ENCODE assay signal across 8 cellular contexts in the genomic region with DNA sequence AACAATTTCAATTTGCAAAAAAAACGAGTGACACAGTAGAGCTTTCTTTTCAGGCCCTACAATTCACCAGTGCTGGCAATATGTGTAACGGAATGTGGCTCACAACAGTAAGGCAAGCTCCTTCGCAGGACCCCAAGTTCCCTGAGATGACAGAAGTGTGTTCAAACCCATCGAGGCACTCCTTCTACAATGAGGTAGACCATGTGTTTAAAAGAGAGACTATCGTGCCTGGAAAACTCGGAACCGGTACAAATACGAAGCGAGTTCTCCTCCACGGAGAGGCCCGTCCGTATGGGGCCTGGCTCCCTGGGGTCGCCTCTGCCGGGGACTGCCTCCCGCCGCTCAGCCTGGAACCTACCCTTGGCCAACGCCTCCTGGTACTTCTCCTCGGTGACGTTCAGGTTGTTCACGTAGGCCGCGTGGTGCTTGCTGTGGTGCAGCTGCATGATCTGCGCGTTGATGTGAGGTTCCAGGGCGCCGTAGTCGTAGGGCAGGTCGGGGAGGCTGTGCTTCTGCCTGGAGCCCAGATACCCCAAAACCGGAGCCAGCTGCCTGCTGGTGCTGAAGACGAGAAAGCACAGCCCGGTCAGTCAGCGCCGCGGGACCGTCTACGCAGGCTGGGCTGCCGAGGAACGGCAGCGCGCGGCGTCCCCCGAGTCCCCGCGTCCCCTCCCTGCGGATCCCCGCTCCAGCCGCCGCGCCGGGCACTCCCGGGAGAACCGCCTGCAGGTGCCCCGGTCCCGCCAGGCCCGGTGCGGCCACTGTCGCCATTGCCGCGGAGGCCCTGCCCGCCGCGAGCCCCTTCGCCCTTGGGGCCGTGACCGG. TPM values are rescaled to one million over a fixed set of nuclear protein-coding genes. Genes with fewer than 3 reads are reported as not detected.
DNase-seq lines count a peak whose midpoint lies in the region; ATAC-seq, FAIRE-seq and TF ChIP-seq lines count a peak whose summit lies in the region.

No MANE protein-coding gene starts in this region.

- H3K27ac ChIP-seq in OCI-LY1 (ENCODE audit: low read depth, low read length, poor library complexity, severe bottlenecking) (peak overlapping the region; percentile 12), stomach smooth muscle (ENCODE audit: low read length) (peak overlapping the region; percentile 91)

- peaks cover 33% of the 10 kb centered on the region for H3K36me3 Mint-ChIP-seq in activated T-helper 1 cell treated with anti-CD3 and anti-CD28 coated beads, Interleukin-12 subunit alpha, Interleukin-12 subunit beta, Interleukin-2, Interleukin-4 antibody, amounts not matched to agents 30 ng/mL and 10 ng/mL and 1 ng/mL, durations not matched to agents 14 hours and 24 hours and 36 hours (ENCODE audit: low read depth)
- H3K36me3 Mint-ChIP-seq in nephron progenitor cell (ENCODE audit: low read depth), result peaks cover 23% of the 10 kb centered on the region

- H3K9ac ChIP-seq in OCI-LY1 (ENCODE audit: low read length) (peak overlapping the region; percentile 78), stomach smooth muscle (ENCODE audit: low read length in 2 of 2) (peak overlapping the region; percentile 83 to 89)

- DNase-seq in AML-193 (lab: John Stamatoyannopoulos, UW), result peak; percentile 35 to 57
- DNase-seq in GM19239 (ENCODE audit: insufficient read length, low spot score), result peak; percentile 36
- DNase-seq in activated T-helper 1 cell treated with anti-CD3 and anti-CD28 coated beads, Interleukin-12 subunit alpha, Interleukin-12 subunit beta, Interleukin-2, Interleukin-4 antibody, amounts not matched to agents 30 ng/mL and 10 ng/mL and 1 ng/mL, durations not matched to agents 14 hours and 24 hours and 36 hours (ENCODE audit: low spot score), result peak; percentile 56
- DNase-seq in fibroblast of pulmonary artery (ENCODE audit: low read depth), result no peak
- DNase-seq in nephron progenitor cell, result peak; percentile 56

- no peaks in the 10 kb centered on the region for H3F3A ChIP-seq in OCI-LY1 (ENCODE audit: insufficient read depth, low read length)

- no peak overlapping the region for H2AFZ ChIP-seq in OCI-LY1 (ENCODE audit: low read length)

- H3K4me1 ChIP-seq in OCI-LY1 (ENCODE audit: insufficient read depth, low read length, severe bottlenecking), result peaks cover 26% of the 10 kb centered on the region
- H3K4me1 ChIP-seq in stomach smooth muscle (ENCODE audit: control insufficient read depth, insufficient read depth, low read length), result peaks cover 29% of the 10 kb centered on the region

- no peak for TF ChIP-seq CTCF in OCI-LY1 (IDR thresholded peaks at IDR 0.05; ENCODE audit: low read length)
- no peak for TF ChIP-seq CTCF in fibroblast of pulmonary artery (IDR thresholded peaks at IDR 0.05; ENCODE audit: low read length, missing control alignments)
- TF ChIP-seq CTCF in nephron progenitor cell (IDR thresholded peaks at IDR 0.05), result no peak

- H3K4me3 ChIP-seq in OCI-LY1 (ENCODE audit: low read depth, low read length, poor library complexity, severe bottlenecking), result peak overlapping the region; percentile 68
- H3K4me3 ChIP-seq in fibroblast of pulmonary artery (replicated peaks; ENCODE audit: low read depth, low read length), result peak overlapping the region; percentile 83
- H3K4me3 ChIP-seq in stomach smooth muscle (ENCODE audit: low read length in 2 of 2), result peak overlapping the region; percentile 92

- intact Hi-C loops in activated T-helper 1 cell treated with anti-CD3 and anti-CD28 coated beads, Interleukin-12 subunit alpha, Interleukin-12 subunit beta, Interleukin-2, Interleukin-4 antibody, amounts not matched to agents 30 ng/mL and 10 ng/mL and 1 ng/mL, durations not matched to agents 14 hours and 24 hours and 36 hours (cut with micrococcal nuclease), result loop anchor here (1.0 to 10.0 kb wide), 8 partner anchors 35 to 832 kb away; a partner anchor contains a TSS

- peak; percentile 47 for ATAC-seq in HG03354 (IDR thresholded peaks at IDR 0.05; ENCODE audit: poor library complexity, severe bottlenecking, unreplicated experiment)

- H3K4me3 Mint-ChIP-seq in activated T-helper 1 cell treated with anti-CD3 and anti-CD28 coated beads, Interleukin-12 subunit alpha, Interleukin-12 subunit beta, Interleukin-2, Interleukin-4 antibody, amounts not matched to agents 30 ng/mL and 10 ng/mL and 1 ng/mL, durations not matched to agents 14 hours and 24 hours and 36 hours, result peak overlapping the region; percentile 87
- H3K4me3 Mint-ChIP-seq in nephron progenitor cell, result peak overlapping the region; percentile 91

- peak overlapping the region; percentile 91 for H3K27ac Mint-ChIP-seq in activated T-helper 1 cell treated with anti-CD3 and anti-CD28 coated beads, Interleukin-12 subunit alpha, Interleukin-12 subunit beta, Interleukin-2, Interleukin-4 antibody, amounts not matched to agents 30 ng/mL and 10 ng/mL and 1 ng/mL, durations not matched to agents 14 hours and 24 hours and 36 hours
- H3K27ac Mint-ChIP-seq in nephron progenitor cell, result peak overlapping the region; percentile 96

- no peaks in the 10 kb centered on the region; the same call in 1 of the 2 replicates for H3K79me2 ChIP-seq in OCI-LY1 (ENCODE audit: insufficient read depth, low read length)

- H3K9me3 Mint-ChIP-seq in activated T-helper 1 cell treated with anti-CD3 and anti-CD28 coated beads, Interleukin-12 subunit alpha, Interleukin-12 subunit beta, Interleukin-2, Interleukin-4 antibody, amounts not matched to agents 30 ng/mL and 10 ng/mL and 1 ng/mL, durations not matched to agents 14 hours and 24 hours and 36 hours, result no peaks in the 10 kb centered on the region
- no peaks in the 10 kb centered on the region for H3K9me3 Mint-ChIP-seq in nephron progenitor cell

- H3K27me3 ChIP-seq in OCI-LY1 (ENCODE audit: insufficient read depth, low read length) (no peaks in the 10 kb centered on the region), stomach smooth muscle (ENCODE audit: control insufficient read depth in 1 of 2, insufficient read depth in 2 of 2, low read length in 2 of 2) (no peaks in the 10 kb centered on the region)

- peaks cover 58% of the 10 kb centered on the region for H3K4me1 Mint-ChIP-seq in activated T-helper 1 cell treated with anti-CD3 and anti-CD28 coated beads, Interleukin-12 subunit alpha, Interleukin-12 subunit beta, Interleukin-2, Interleukin-4 antibody, amounts not matched to agents 30 ng/mL and 10 ng/mL and 1 ng/mL, durations not matched to agents 14 hours and 24 hours and 36 hours (ENCODE audit: low read depth)
- peaks cover 33% of the 10 kb centered on the region for H3K4me1 Mint-ChIP-seq in nephron progenitor cell

- H3K36me3 ChIP-seq in OCI-LY1 (ENCODE audit: insufficient read depth, low read length), result peaks cover 9% of the 10 kb centered on the region; the same call in 1 of the 2 replicates
- peaks cover 2 to 7% of the 10 kb centered on the region in 2 donors for H3K36me3 ChIP-seq in stomach smooth muscle (ENCODE audit: control insufficient read depth in 2 of 2, insufficient read depth in 2 of 2, low read length in 2 of 2)

- H4K20me1 ChIP-seq in OCI-LY1 (ENCODE audit: insufficient read depth, low read length), result no peaks in the 10 kb centered on the region

- no peaks in the 10 kb centered on the region for H3K9me2 ChIP-seq in OCI-LY1 (ENCODE audit: low read depth, low read length)

- FAIRE-seq in GM19239 (lab: Jason Lieb, UNC), result no peak

- H3K27me3 Mint-ChIP-seq in activated T-helper 1 cell treated with anti-CD3 and anti-CD28 coated beads, Interleukin-12 subunit alpha, Interleukin-12 subunit beta, Interleukin-2, Interleukin-4 antibody, amounts not matched to agents 30 ng/mL and 10 ng/mL and 1 ng/mL, durations not matched to agents 14 hours and 24 hours and 36 hours (ENCODE audit: insufficient read depth), result no peaks in the 10 kb centered on the region
- H3K27me3 Mint-ChIP-seq in nephron progenitor cell (ENCODE audit: low read depth, poor library complexity), result peaks cover 6% of the 10 kb centered on the region

- peak overlapping the region; percentile 81 for H3K4me2 ChIP-seq in OCI-LY1 (ENCODE audit: low read length)

- H3K9me3 ChIP-seq in OCI-LY1 (ENCODE audit: low read length) (no peaks in the 10 kb centered on the region), stomach smooth muscle (ENCODE audit: control insufficient read depth in 2 of 2, low read length in 2 of 2) (no peaks in the 10 kb centered on the region)

RNA-seq across cellular contexts. Expression of a gene that starts 0.5 kb away (rescaled TPM):
- 78.3 and 81.0 TPM in 2 replicates for total RNA-seq in activated T-helper 1 cell treated with anti-CD3 and anti-CD28 coated beads, Interleukin-12 subunit alpha, Interleukin-12 subunit beta, Interleukin-2, Interleukin-4 antibody, amounts not matched to agents 30 ng/mL and 10 ng/mL and 1 ng/mL, durations not matched to agents 14 hours and 24 hours and 36 hours

RNA-seq across cellular contexts. Expression of a gene that starts 34.8 kb away (rescaled TPM):
- total RNA-seq in activated T-helper 1 cell treated with anti-CD3 and anti-CD28 coated beads, Interleukin-12 subunit alpha, Interleukin-12 subunit beta, Interleukin-2, Interleukin-4 antibody, amounts not matched to agents 30 ng/mL and 10 ng/mL and 1 ng/mL, durations not matched to agents 14 hours and 24 hours and 36 hours, result 125 and 136 TPM in 2 replicates
